ENCODE assay signal across 14 cellular contexts in the genomic region with DNA sequence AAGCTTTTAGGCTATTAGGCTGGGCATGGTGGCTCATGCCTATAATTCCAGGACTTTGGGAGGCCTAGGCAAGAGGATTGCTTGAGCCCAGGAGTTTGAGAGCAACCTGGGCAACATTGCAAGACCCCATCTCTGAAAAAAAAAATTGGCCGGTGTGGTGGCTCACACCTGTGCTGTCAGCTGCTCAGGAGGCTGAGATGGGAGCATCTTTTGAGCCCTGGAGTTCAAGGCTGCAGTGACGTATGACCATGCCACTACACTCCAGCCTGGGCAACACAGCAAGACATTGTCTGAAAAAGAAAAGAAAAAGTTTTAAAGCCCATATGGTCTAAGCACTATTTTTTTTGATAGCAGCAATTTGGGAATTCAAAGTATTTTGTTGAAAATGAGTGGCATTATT.
"Had no signal": no experiment of that assay in that cellular context is flagged by ENCODE, and none has a peak within 500 bp of the region (broad histone marks: within the 10 kb centered on the region; RNA-seq: fewer than 3 reads in every experiment).

No MANE protein-coding gene starts in this region.

- ATAC-seq: gastroesophageal sphincter, left lung had no signal

- H3K4me3 ChIP-seq: cardiac muscle cell, colonic mucosa, gastroesophageal sphincter, left lung, SJSA1, thoracic aorta had no signal

- H3K4me1 ChIP-seq: colonic mucosa, gastroesophageal sphincter, SJSA1 had no signal

- H3K27me3 Mint-ChIP-seq: activated B cell treated with CpG ODN at 0.5 μM for 24 hours; memory B cell; stimulated activated naive CD8-positive, alpha-beta T cell treated with anti-CD3 and anti-CD28 coated beads, Interleukin-15, amount 100 ng/mL, for 72 hours had no signal

- DNase-seq: activated B cell treated with CpG ODN at 0.5 μM for 24 hours; activated CD4-positive, alpha-beta T cell treated with anti-CD3 and anti-CD28 coated beads, Interleukin-2, amount 50 U/mL, for 4 hours; activated CD8-positive, alpha-beta memory T cell treated with anti-CD3 and anti-CD28 coated beads, Interleukin-2, amount 50 U/mL, for 4 hours; colonic mucosa; effector CD4-positive, alpha-beta T cell; islet precursor cell; left lung; stimulated activated CD4-positive, alpha-beta T cell treated with anti-CD3 and anti-CD28 coated beads, Interleukin-2, amount 100 ng/mL, for 48 hours had no signal

- H3K9me3 Mint-ChIP-seq: activated B cell treated with CpG ODN at 0.5 μM for 24 hours; memory B cell; stimulated activated naive CD8-positive, alpha-beta T cell treated with anti-CD3 and anti-CD28 coated beads, Interleukin-15, amount 100 ng/mL, for 72 hours had no signal

- H3K36me3 ChIP-seq: colonic mucosa had no signal

- H3K9me3 ChIP-seq: colonic mucosa, gastroesophageal sphincter, left lung, SJSA1, thoracic aorta had no signal

- H3K4me3 Mint-ChIP-seq: activated B cell treated with CpG ODN at 0.5 μM for 24 hours had no signal

- H3K27ac ChIP-seq: cardiac muscle cell, colonic mucosa, gastroesophageal sphincter, left lung, SJSA1, thoracic aorta had no signal
